Comparison of ENCODE assay signal across 7 cellular contexts in the genomic region with DNA sequence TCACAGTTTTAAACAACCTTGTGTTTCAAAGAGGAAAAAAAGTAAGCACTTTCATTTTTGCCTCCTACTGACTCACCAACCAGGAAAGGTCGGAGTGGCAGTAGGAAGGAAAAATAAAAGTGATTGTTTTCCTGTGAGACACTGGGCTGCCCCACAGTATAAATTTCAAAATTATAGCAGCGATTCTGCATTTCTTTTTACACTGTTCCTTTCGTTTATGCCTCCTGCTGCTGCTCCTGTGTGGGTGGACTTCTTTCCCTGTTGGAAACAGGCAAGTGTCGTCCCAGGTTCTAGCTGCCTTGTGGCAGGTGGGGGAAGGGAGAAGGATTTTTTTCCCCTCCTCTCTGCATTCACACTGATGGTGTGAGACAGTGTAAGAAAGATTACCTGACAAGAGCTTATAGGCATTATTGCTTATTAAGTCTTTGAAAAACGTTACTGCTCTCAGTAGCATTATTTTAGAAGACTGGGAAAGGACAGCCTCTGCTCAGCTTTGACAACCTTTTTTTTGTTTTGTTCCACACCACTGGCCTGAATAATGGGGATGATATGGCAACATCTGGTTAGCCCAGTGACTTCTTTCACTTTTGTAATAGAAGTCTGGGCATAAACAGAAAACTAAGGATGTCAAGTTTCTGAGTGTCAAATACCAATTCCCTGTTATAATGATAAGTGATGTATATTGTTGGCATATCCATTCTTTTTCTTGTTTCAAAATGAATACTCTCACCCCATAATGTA.
DNase-seq lines count a peak whose midpoint lies in the region; ATAC-seq and TF ChIP-seq lines count a peak whose summit lies in the region.

No MANE protein-coding gene starts in this region.

- H3K27me3 ChIP-seq in esophagus muscularis mucosa (no peaks in the 10 kb centered on the region), rectal smooth muscle tissue (ENCODE audit: control insufficient read depth, insufficient read depth, low read length) (no peaks in the 10 kb centered on the region)

- H3K27ac ChIP-seq in esophagus muscularis mucosa (replicated peaks in 1 of 4) (no peak overlapping the region), rectal smooth muscle tissue (ENCODE audit: low read depth, low read length) (no peak overlapping the region)

- DNase-seq in M059J (ENCODE audit: low read depth) (peak; percentile 74), esophagus muscularis mucosa (ENCODE audit: extremely low spot score) (no peak), OCI-M2 (lab: John Stamatoyannopoulos, UW; ENCODE audit: unreplicated experiment) (no peak), midbrain (lab: John Stamatoyannopoulos, UW) (no peak), NCI-H446 treated with DMSO at 0.1 percent for 48 hours (lab: John Stamatoyannopoulos, UW) (no peak)

- peak; percentile 55 for ATAC-seq in GM19463 (IDR thresholded peaks at IDR 0.05; ENCODE audit: unreplicated experiment)

- WGBS in esophagus muscularis mucosa, result 18% methylated on average over 5 of the region's 5 CpGs

- intact Hi-C loops in esophagus muscularis mucosa (cut with DNase I), result no loop called here

- TF ChIP-seq EP300 in esophagus muscularis mucosa (IDR thresholded peaks at IDR 0.05), result no peak

- H3K36me3 ChIP-seq in esophagus muscularis mucosa, result peaks cover 0 to 6% (median 0%) of the 10 kb centered on the region in 4 donors
- H3K36me3 ChIP-seq in rectal smooth muscle tissue (ENCODE audit: control insufficient read depth, insufficient read depth, low read length), result peaks cover 3% of the 10 kb centered on the region

- H3K4me3 ChIP-seq in esophagus muscularis mucosa (peak overlapping the region; percentile 8 to 25 (median 22)), rectal smooth muscle tissue (ENCODE audit: low read length) (peak overlapping the region; percentile 9)

- TF ChIP-seq POLR2A in esophagus muscularis mucosa (IDR thresholded peaks at IDR 0.05; ENCODE audit: low read depth), result no peak

- no peak for TF ChIP-seq CTCF in esophagus muscularis mucosa (IDR thresholded peaks at IDR 0.05)

- no peak overlapping the region for H3K9ac ChIP-seq in rectal smooth muscle tissue (ENCODE audit: low read length)

- H3K4me1 ChIP-seq in esophagus muscularis mucosa (peaks cover 12 to 15% (median 14%) of the 10 kb centered on the region in 4 donors), rectal smooth muscle tissue (ENCODE audit: control insufficient read depth, insufficient read depth, low read length) (no peaks in the 10 kb centered on the region)

- no peaks in the 10 kb centered on the region for H3K9me3 ChIP-seq in esophagus muscularis mucosa
